28 cellular contexts compared by ENCODE assay signal in the genomic region with DNA sequence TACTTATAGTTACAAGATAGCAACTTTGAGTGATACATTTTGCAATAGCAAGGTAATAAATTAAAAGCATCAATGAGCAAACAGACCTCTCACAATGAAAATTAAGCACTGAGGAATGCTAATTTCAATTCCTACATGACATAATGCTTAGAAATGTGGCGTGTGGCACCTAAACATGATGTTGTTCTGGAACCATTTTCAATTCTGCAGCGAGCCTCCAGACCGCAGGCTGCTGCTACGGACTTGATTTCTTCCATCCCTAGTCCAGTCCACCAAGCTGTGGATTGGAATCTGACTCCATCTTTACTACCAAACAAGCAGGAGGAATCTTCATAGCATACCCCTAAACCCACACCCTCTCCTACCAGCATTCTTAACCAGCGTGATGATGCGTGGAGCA.
"Had no signal": no experiment of that assay in that cellular context is flagged by ENCODE, and none has a peak within 500 bp of the region (broad histone marks: within the 10 kb centered on the region; RNA-seq: fewer than 3 reads in every experiment).

No MANE protein-coding gene starts in this region.

- H3K36me3 ChIP-seq: heart left ventricle, pancreas, prostate gland, upper lobe of left lung had no signal

- H3K27ac Mint-ChIP-seq: activated CD4-positive, alpha-beta memory T cell treated with anti-CD3 and anti-CD28 coated beads for 36 hours; activated CD4-positive, alpha-beta T cell treated with anti-CD3 and anti-CD28 coated beads, Interleukin-2, amount 10 ng/mL, durations not matched to agents 24 days and 14 days; activated naive CD4-positive, alpha-beta T cell treated with anti-CD3 and anti-CD28 coated beads, Interleukin-2, amount 50 U/mL, for 24 hours; activated naive CD8-positive, alpha-beta T cell treated with anti-CD3 and anti-CD28 coated beads, Interleukin-2, amount 50 U/mL, for 24 hours; immature natural killer cell; natural killer cell treated with Interleukin-12 subunit alpha and Interleukin-12 subunit beta and Interleukin-15 and Interleukin-18, amount 100 ng/mL, for 72 hours; stimulated activated effector memory CD8-positive, alpha-beta T cell treated with anti-CD3 and anti-CD28 coated beads, Interleukin-12 subunit alpha, Interleukin-12 subunit beta, amount 100 ng/mL, for 72 hours; stimulated activated naive CD8-positive, alpha-beta T cell treated with anti-CD3 and anti-CD28 coated beads, Interleukin-15, amount 100 ng/mL, for 72 hours had no signal

- H3K36me3 Mint-ChIP-seq: activated CD4-positive, alpha-beta memory T cell treated with anti-CD3 and anti-CD28 coated beads for 36 hours; activated naive CD4-positive, alpha-beta T cell treated with anti-CD3 and anti-CD28 coated beads, Interleukin-2, amount 50 U/mL, for 24 hours; immature natural killer cell; natural killer cell treated with Interleukin-12 subunit alpha and Interleukin-12 subunit beta and Interleukin-15 and Interleukin-18, amount 100 ng/mL, for 72 hours; stimulated activated effector memory CD8-positive, alpha-beta T cell treated with anti-CD3 and anti-CD28 coated beads, Interleukin-12 subunit alpha, Interleukin-12 subunit beta, amount 100 ng/mL, for 72 hours had no signal

- H3K9me3 Mint-ChIP-seq: activated CD4-positive, alpha-beta T cell treated with anti-CD3 and anti-CD28 coated beads, Interleukin-2, amount 10 ng/mL, durations not matched to agents 24 days and 14 days; activated naive CD4-positive, alpha-beta T cell treated with anti-CD3 and anti-CD28 coated beads, Interleukin-2, amount 50 U/mL, for 24 hours; activated naive CD8-positive, alpha-beta T cell treated with anti-CD3 and anti-CD28 coated beads, Interleukin-2, amount 50 U/mL, for 24 hours; immature natural killer cell; natural killer cell treated with Interleukin-12 subunit alpha and Interleukin-12 subunit beta and Interleukin-15 and Interleukin-18, amount 100 ng/mL, for 72 hours; stimulated activated effector memory CD8-positive, alpha-beta T cell treated with anti-CD3 and anti-CD28 coated beads, Interleukin-12 subunit alpha, Interleukin-12 subunit beta, amount 100 ng/mL, for 72 hours; stimulated activated naive CD8-positive, alpha-beta T cell treated with anti-CD3 and anti-CD28 coated beads, Interleukin-15, amount 100 ng/mL, for 72 hours had no signal

- H3K27me3 Mint-ChIP-seq: activated CD4-positive, alpha-beta T cell treated with anti-CD3 and anti-CD28 coated beads, Interleukin-2, amount 10 ng/mL, durations not matched to agents 24 days and 14 days; activated naive CD4-positive, alpha-beta T cell treated with anti-CD3 and anti-CD28 coated beads, Interleukin-2, amount 50 U/mL, for 24 hours; activated naive CD8-positive, alpha-beta T cell treated with anti-CD3 and anti-CD28 coated beads, Interleukin-2, amount 50 U/mL, for 24 hours; natural killer cell treated with Interleukin-12 subunit alpha and Interleukin-12 subunit beta and Interleukin-15 and Interleukin-18, amount 100 ng/mL, for 72 hours; stimulated activated naive CD8-positive, alpha-beta T cell treated with anti-CD3 and anti-CD28 coated beads, Interleukin-15, amount 100 ng/mL, for 72 hours had no signal

- H3K4me3 Mint-ChIP-seq: activated CD4-positive, alpha-beta memory T cell treated with anti-CD3 and anti-CD28 coated beads for 36 hours; activated CD4-positive, alpha-beta T cell treated with anti-CD3 and anti-CD28 coated beads, Interleukin-2, amount 10 ng/mL, durations not matched to agents 24 days and 14 days; activated naive CD8-positive, alpha-beta T cell treated with anti-CD3 and anti-CD28 coated beads, Interleukin-2, amount 50 U/mL, for 24 hours; immature natural killer cell; natural killer cell treated with Interleukin-12 subunit alpha and Interleukin-12 subunit beta and Interleukin-15 and Interleukin-18, amount 100 ng/mL, for 72 hours; stimulated activated effector memory CD8-positive, alpha-beta T cell treated with anti-CD3 and anti-CD28 coated beads, Interleukin-12 subunit alpha, Interleukin-12 subunit beta, amount 100 ng/mL, for 72 hours; stimulated activated naive CD8-positive, alpha-beta T cell treated with anti-CD3 and anti-CD28 coated beads, Interleukin-15, amount 100 ng/mL, for 72 hours had no signal

- DNase-seq: activated CD4-positive, alpha-beta memory T cell treated with anti-CD3 and anti-CD28 coated beads for 36 hours; activated CD4-positive, alpha-beta T cell treated with anti-CD3 and anti-CD28 coated beads, Interleukin-2, amount 10 ng/mL, durations not matched to agents 24 days and 14 days; activated CD4-positive, CD25-positive, alpha-beta regulatory T cell treated with anti-CD3 and anti-CD28 coated beads, Interleukin-2, amount 50 U/mL, for 72 hours; activated CD8-positive, alpha-beta memory T cell treated with anti-CD3 and anti-CD28 coated beads, Interleukin-2, amount 50 U/mL, for 4 hours; activated naive CD8-positive, alpha-beta T cell treated with anti-CD3 and anti-CD28 coated beads, Interleukin-2, amount 50 U/mL, for 24 hours; activated T-cell treated with anti-CD3 and anti-CD28 coated beads, Interleukin-2, amount 50 U/mL, for 1 hour; amygdala; central memory CD4-positive, alpha-beta T cell; foreskin keratinocyte; heart left ventricle; hypothalamus; immature natural killer cell; mucosa of descending colon; pancreas; retina; stimulated activated CD4-positive, alpha-beta T cell treated with anti-CD3 and anti-CD28 coated beads, Interleukin-4, amount 100 ng/mL, for 24 hours; stimulated activated naive CD8-positive, alpha-beta T cell treated with anti-CD3 and anti-CD28 coated beads, Interleukin-15, amount 100 ng/mL, for 72 hours; substantia nigra; T-helper 2 cell had no signal

- H3K4me1 ChIP-seq: foreskin keratinocyte, pancreas, prostate gland, upper lobe of left lung had no signal

- H3K27me3 ChIP-seq: heart left ventricle, pancreas, upper lobe of left lung had no signal

- H3K4me1 Mint-ChIP-seq: activated CD4-positive, alpha-beta T cell treated with anti-CD3 and anti-CD28 coated beads, Interleukin-2, amount 10 ng/mL, durations not matched to agents 24 days and 14 days; activated naive CD4-positive, alpha-beta T cell treated with anti-CD3 and anti-CD28 coated beads, Interleukin-2, amount 50 U/mL, for 24 hours; activated naive CD8-positive, alpha-beta T cell treated with anti-CD3 and anti-CD28 coated beads, Interleukin-2, amount 50 U/mL, for 24 hours; immature natural killer cell; stimulated activated effector memory CD8-positive, alpha-beta T cell treated with anti-CD3 and anti-CD28 coated beads, Interleukin-12 subunit alpha, Interleukin-12 subunit beta, amount 100 ng/mL, for 72 hours; stimulated activated naive CD8-positive, alpha-beta T cell treated with anti-CD3 and anti-CD28 coated beads, Interleukin-15, amount 100 ng/mL, for 72 hours had no signal

- H3K4me3 ChIP-seq: heart left ventricle, mucosa of descending colon, pancreas, prostate gland, skin epidermis, upper lobe of left lung had no signal

- ATAC-seq: activated naive CD8-positive, alpha-beta T cell treated with anti-CD3 and anti-CD28 coated beads, Interleukin-2, amount 50 U/mL, for 24 hours; esophagus mucosa; foreskin keratinocyte; heart left ventricle; left lobe of liver; mucosa of descending colon; natural killer cell treated with Interleukin-12 subunit alpha and Interleukin-12 subunit beta and Interleukin-15 and Interleukin-18, amount 100 ng/mL, for 72 hours; pancreas; sciatic nerve; stimulated activated effector memory CD8-positive, alpha-beta T cell treated with anti-CD3 and anti-CD28 coated beads, Interleukin-12 subunit alpha, Interleukin-12 subunit beta, amount 100 ng/mL, for 72 hours; stimulated activated naive CD8-positive, alpha-beta T cell treated with anti-CD3 and anti-CD28 coated beads, Interleukin-15, amount 100 ng/mL, for 72 hours had no signal

- H3K27ac ChIP-seq: foreskin keratinocyte, heart left ventricle, pancreas, prostate gland, skin epidermis, upper lobe of left lung had no signal

- H3K9me3 ChIP-seq: mucosa of descending colon, pancreas, prostate gland, upper lobe of left lung had no signal
